In the genomic region with DNA sequence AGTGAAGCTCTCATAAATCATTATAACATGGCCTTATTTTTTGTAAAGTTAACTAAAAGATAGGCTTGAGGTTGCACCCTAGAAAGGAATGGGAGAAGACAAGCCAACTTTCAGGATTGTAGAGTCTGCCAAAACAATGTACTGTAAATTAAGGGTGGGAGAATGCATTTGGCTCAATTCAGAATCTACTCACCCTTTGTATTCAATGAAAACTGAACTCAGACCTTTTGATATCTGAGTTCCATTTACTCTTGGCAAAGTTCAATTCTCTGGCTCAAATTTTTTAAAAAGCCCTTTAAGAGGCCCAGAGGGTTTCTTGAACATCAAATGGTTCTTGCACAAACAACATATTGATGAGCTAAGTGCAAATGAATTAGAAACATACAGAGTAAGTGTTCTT, we compare ENCODE assay signal across 25 cellular contexts. TPM values are rescaled to one million over a fixed set of nuclear protein-coding genes. Genes with fewer than 3 reads are reported as not detected.
DNase-seq lines count a peak whose midpoint lies in the region; ATAC-seq and TF ChIP-seq lines count a peak whose summit lies in the region.
"Had no signal": no experiment of that assay in that cellular context is flagged by ENCODE, and none has a peak within 500 bp of the region (broad histone marks: within the 10 kb centered on the region; RNA-seq: fewer than 3 reads in every experiment).

No MANE protein-coding gene starts in this region.

- intact Hi-C loops in left ventricle myocardium superior (cut with micrococcal nuclease) (no loop called here), Right ventricle myocardium inferior (cut with DNase I) (no loop called here), posterior vena cava (cut with DNase I) (no loop called here)

- H3K27ac Mint-ChIP-seq in nephron, result peak overlapping the region; percentile 70 to 88 (median 82)
- H3K27ac Mint-ChIP-seq: CD8-positive, alpha-beta T cell; H9; IgD-negative memory B cell had no signal

- no peak for DNase-seq in left ventricle myocardium superior
- no peak for DNase-seq in Right ventricle myocardium inferior (ENCODE audit: missing footprints)
- peak; percentile 23 for DNase-seq in fibroblast of mammary gland (ENCODE audit: low read depth)
- no peak for DNase-seq in DMS153 (lab: John Stamatoyannopoulos, UW)
- DNase-seq in posterior vena cava (ENCODE audit: low spot score), result no peak
- DNase-seq in HuH-7.5 (ENCODE audit: low spot score), result no peak
- DNase-seq: Calu3; CD8-positive, alpha-beta T cell; DMS53; EL; H9; Karpas-422; NCI-H1436 treated with DMSO at 0.1 percent for 48 hours; NCI-H2029; NCI-H2171 treated with DMSO at 0.1 percent for 48 hours; NCI-H510A treated with DMSO at 0.1 percent for 48 hours; NCI-H82; OCI-M1; SHP77 had no signal

- H3K4me3 Mint-ChIP-seq in nephron, result no peak overlapping the region
- H3K4me3 Mint-ChIP-seq: CD8-positive, alpha-beta T cell; H9 had no signal

- TF ChIP-seq CTCF in fibroblast of mammary gland (conservative IDR thresholded peaks at IDR 0.05; ENCODE audit: control insufficient read depth, insufficient read depth, low read depth, low read length), result no peak
- no peak for TF ChIP-seq CTCF in nephron (IDR thresholded peaks at IDR 0.05; ENCODE audit: unreplicated experiment in 3 of 3)

- peak; percentile 11 for ATAC-seq in left ventricle myocardium superior
- ATAC-seq in Right ventricle myocardium inferior, result no peak
- no peak for ATAC-seq in GM19324 (IDR thresholded peaks at IDR 0.05; ENCODE audit: low FRiP score, unreplicated experiment)
- ATAC-seq: A549; CD8-positive, alpha-beta T cell had no signal

- peaks cover 70% of the 10 kb centered on the region for H3K4me1 Mint-ChIP-seq in nephron

- no peaks in the 10 kb centered on the region for H3K27me3 Mint-ChIP-seq in nephron (ENCODE audit: low read depth)

- H3K4me3 ChIP-seq in fibroblast of mammary gland (ENCODE audit: control insufficient read depth, low read depth, low read length), result no peak overlapping the region
- H3K4me3 ChIP-seq: A549; BLaER1 treated with 17β-estradiol and CSF1 and Interleukin-3, amounts not matched to agents 10 nM and 100 nM; SK-N-MC had no signal

- no peaks in the 10 kb centered on the region for H3K36me3 Mint-ChIP-seq in nephron (ENCODE audit: low read depth)

- H3K9me3 Mint-ChIP-seq in nephron, result no peaks in the 10 kb centered on the region
- H3K9me3 Mint-ChIP-seq: CD8-positive, alpha-beta T cell; H9; IgD-negative memory B cell had no signal

RNA-seq across cellular contexts. Expression of gene XPNPEP1, which starts 5.1 kb away (rescaled TPM):
- total RNA-seq in left ventricle myocardium superior (36.4 TPM), Right ventricle myocardium inferior (43.6 TPM), posterior vena cava (10 to 100 TPM; 57.0 to 69.5 TPM)
